ENCODE assay signal across 18 cellular contexts in the genomic region with DNA sequence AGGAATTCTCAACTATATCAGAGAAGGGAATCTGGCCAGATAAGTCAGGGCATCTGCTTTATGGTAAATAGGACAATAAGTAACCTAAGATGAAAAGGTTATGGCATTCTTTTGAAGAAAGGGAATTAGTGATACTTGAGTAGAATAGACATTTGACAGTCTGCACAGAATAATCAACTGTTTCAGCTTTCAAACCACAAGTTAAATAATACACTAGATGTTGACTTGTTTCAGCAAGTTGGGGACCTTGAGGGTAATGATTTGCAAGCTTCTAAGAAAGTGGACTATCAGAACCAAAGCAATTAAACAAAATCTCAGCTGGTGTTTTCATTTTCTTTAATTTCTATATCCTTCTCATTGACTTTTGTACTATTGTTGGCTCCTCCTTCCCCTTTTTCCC. TPM values are rescaled to one million over a fixed set of nuclear protein-coding genes. Genes with fewer than 3 reads are reported as not detected.
DNase-seq lines count a peak whose midpoint lies in the region; ATAC-seq, FAIRE-seq and TF ChIP-seq lines count a peak whose summit lies in the region.
"Had no signal": no experiment of that assay in that cellular context is flagged by ENCODE, and none has a peak within 500 bp of the region (broad histone marks: within the 10 kb centered on the region; RNA-seq: fewer than 3 reads in every experiment).

No MANE protein-coding gene starts in this region.

- H3K4ac ChIP-seq in H9 (ENCODE audit: low read depth, low read length), result no peak overlapping the region

- no peak overlapping the region for H3K18ac ChIP-seq in H9 (ENCODE audit: insufficient read length, low read depth, low read length)

- no peak overlapping the region for H2AFZ ChIP-seq in H9 (ENCODE audit: low read length)

- H2AK5ac ChIP-seq in H9 (ENCODE audit: insufficient read length, low read length), result no peak overlapping the region

- H3K27me3 ChIP-seq in H9 (ENCODE audit: insufficient read depth, low read length), result no peaks in the 10 kb centered on the region
- H3K27me3 ChIP-seq in tibial nerve, result no peaks in the 10 kb centered on the region
- H3K27me3 ChIP-seq: heart left ventricle, pancreas had no signal

- no peak for TF ChIP-seq POLR2A in tibial nerve (IDR thresholded peaks at IDR 0.05)

- no peak for TF ChIP-seq CTCF in H9 (conservative IDR thresholded peaks at IDR 0.05)
- no peak for TF ChIP-seq CTCF in tibial nerve (IDR thresholded peaks at IDR 0.05)

- no peak overlapping the region for H2BK20ac ChIP-seq in H9 (ENCODE audit: low read depth, low read length, poor library complexity, severe bottlenecking)

- no peak for DNase-seq in GM19239 (ENCODE audit: insufficient read length, low spot score)
- no peak for DNase-seq in H9
- peak; percentile 56 for DNase-seq in kidney tubule cell (ENCODE audit: low spot score)
- DNase-seq in AG20443 (ENCODE audit: low spot score), result no peak
- DNase-seq in NCI-H2227 (lab: John Stamatoyannopoulos, UW; ENCODE audit: unreplicated experiment), result no peak
- DNase-seq in tibial nerve (ENCODE audit: low spot score in 2 of 2), result no peak
- DNase-seq: Caco-2, heart left ventricle, Kasumi-1, NCI-H1105 treated with DMSO at 0.1 percent for 48 hours, NCI-H69, pancreas had no signal

- peaks cover 1 to 13% of the 10 kb centered on the region in 2 experiments for H3K4me1 Mint-ChIP-seq in H9

- H3K23ac ChIP-seq in H9 (ENCODE audit: insufficient read length, low read depth, low read length), result no peak overlapping the region

- H3K14ac ChIP-seq in H9 (ENCODE audit: insufficient read depth, low read length), result no peak overlapping the region

- H3K56ac ChIP-seq in H9 (ENCODE audit: insufficient read length, low read depth, low read length), result no peak overlapping the region

- no peak overlapping the region for H3K4me2 ChIP-seq in H9 (ENCODE audit: insufficient read depth, insufficient read length, low read length)
- H3K4me2 ChIP-seq: smooth muscle cell had no signal

- H3K36me3 ChIP-seq in tibial nerve, result peaks cover 0 to 61% (median 0%) of the 10 kb centered on the region in 3 donors
- H3K36me3 ChIP-seq: pancreas had no signal

- H3K9me3 ChIP-seq in H9 (ENCODE audit: control insufficient read depth, low read depth, low read length), result no peaks in the 10 kb centered on the region
- no peaks in the 10 kb centered on the region for H3K9me3 ChIP-seq in tibial nerve
- H3K9me3 ChIP-seq: Caco-2, heart left ventricle, pancreas, thoracic aorta had no signal

- no peak overlapping the region for H3K4me3 ChIP-seq in tibial nerve
- H3K4me3 ChIP-seq: heart left ventricle, pancreas, smooth muscle cell, thoracic aorta had no signal

- H4K20me1 ChIP-seq in H9 (ENCODE audit: control insufficient read depth, insufficient read depth, insufficient read length), result no peaks in the 10 kb centered on the region

- H3K4me3 Mint-ChIP-seq in H9, result no peak overlapping the region
- H3K4me3 Mint-ChIP-seq: T-helper 2 cell treated with Interferon-gamma antibody and Interleukin-4, amounts not matched to agents 5 μg/mL and 100 μg/mL, for 36 hours had no signal

- H2BK12ac ChIP-seq in H9 (ENCODE audit: insufficient read length, low read depth, low read length), result no peak overlapping the region

- H2BK5ac ChIP-seq in H9 (ENCODE audit: insufficient read length, low read length), result no peak overlapping the region

- H3K27ac ChIP-seq in H9 (ENCODE audit: insufficient read length, low read depth, low read length), result no peak overlapping the region
- no peak overlapping the region for H3K27ac ChIP-seq in tibial nerve
- H3K27ac ChIP-seq: heart left ventricle, pancreas, thoracic aorta had no signal

- H2BK15ac ChIP-seq in H9 (ENCODE audit: low read depth, low read length), result no peak overlapping the region

- peak; percentile 91 for ATAC-seq in HG03196 (IDR thresholded peaks at IDR 0.05; ENCODE audit: unreplicated experiment)
- no peak for ATAC-seq in GM19467 (IDR thresholded peaks at IDR 0.05; ENCODE audit: unreplicated experiment)
- ATAC-seq: heart left ventricle, pancreas had no signal

- no peak overlapping the region for H4K91ac ChIP-seq in H9 (ENCODE audit: insufficient read length, low read depth, low read length)

- H3K23me2 ChIP-seq in H9 (ENCODE audit: insufficient read length, low read depth, low read length, poor library complexity, severe bottlenecking), result no peaks in the 10 kb centered on the region

- H3K79me2 ChIP-seq in H9 (ENCODE audit: insufficient read depth, low read length), result no peaks in the 10 kb centered on the region

- peak overlapping the region in 2 of 3 experiments; percentile 2 to 56; a peak in 3 of 7 replicates for H3K27ac Mint-ChIP-seq in H9
- H3K27ac Mint-ChIP-seq: T-helper 2 cell treated with Interferon-gamma antibody and Interleukin-4, amounts not matched to agents 5 μg/mL and 100 μg/mL, for 36 hours had no signal

- no peak overlapping the region for H3T11ph ChIP-seq in H9 (ENCODE audit: low read length)

- no peak for TF ChIP-seq EP300 in tibial nerve (IDR thresholded peaks at IDR 0.05)

- H4K8ac ChIP-seq in H9 (replicated peaks; ENCODE audit: insufficient read length, low read depth, low read length), result no peak overlapping the region

- H3K79me1 ChIP-seq in H9 (ENCODE audit: insufficient read depth, low read depth, low read length, poor library complexity, severe bottlenecking), result no peaks in the 10 kb centered on the region

- H3K36me3 Mint-ChIP-seq in H9 (ENCODE audit: insufficient read depth in 1 of 3, low read depth in 3 of 3), result peaks cover 20 to 58% (median 49%) of the 10 kb centered on the region in 3 experiments; a peak in 6 of 7 replicates

- H3K4me1 ChIP-seq in H9 (ENCODE audit: insufficient read depth, low read length) (no peaks in the 10 kb centered on the region), tibial nerve (no peaks in the 10 kb centered on the region)
- H3K4me1 ChIP-seq: pancreas had no signal

- H3K27me3 Mint-ChIP-seq in H9 (ENCODE audit: low read depth), result no peaks in the 10 kb centered on the region

- no peak overlapping the region for H3K9ac ChIP-seq in H9 (ENCODE audit: extremely low read depth, insufficient read length, low read length)

- H2BK120ac ChIP-seq in H9 (ENCODE audit: low read depth, low read length, poor library complexity, severe bottlenecking), result no peak overlapping the region

- no peaks in the 10 kb centered on the region for H3K9me3 Mint-ChIP-seq in H9
- H3K9me3 Mint-ChIP-seq: T-helper 2 cell treated with Interferon-gamma antibody and Interleukin-4, amounts not matched to agents 5 μg/mL and 100 μg/mL, for 36 hours had no signal

- FAIRE-seq in GM19239 (lab: Jason Lieb, UNC), result peak; percentile 78
- FAIRE-seq: islet of Langerhans, pancreas had no signal

- H4K5ac ChIP-seq in H9 (ENCODE audit: insufficient read length, low read depth, low read length), result no peak overlapping the region

RNA-seq across cellular contexts. Expression of gene SLC39A10, which starts 54.5 kb away (rescaled TPM):
- total RNA-seq in H9 (2021), result 156 and 161 TPM in 2 replicates
- total RNA-seq in tibial nerve, result 10 to 100 TPM; 17.7 to 24.9 (median 20.7) TPM
